ENCODE assay signal across 8 cellular contexts in genomic region chr11:122202161-122202950, GRCh38.
DNase-seq lines count a peak whose midpoint lies in the region; ATAC-seq and TF ChIP-seq lines count a peak whose summit lies in the region.

No MANE protein-coding gene starts in this region.

- POLR2A ChIA-PET in PC-9 (lab: Charles Lee; ENCODE audit: unreplicated experiment) = no interaction called here

- H3K27me3 Mint-ChIP-seq in activated T-helper 17 cell treated with anti-CD3 and anti-CD28 coated beads, Interleukin-2, amount 50 U/mL, for 72 hours = peaks cover 42% of the 10 kb centered on the region
- H3K27me3 Mint-ChIP-seq in natural killer cell (ENCODE audit: low read depth in 2 of 2) = peaks cover 30 to 36% of the 10 kb centered on the region in 2 donors

- no peak overlapping the region for H3K18ac ChIP-seq in neuronal stem cell (ENCODE audit: low read length)

- H3K4me3 Mint-ChIP-seq in activated T-helper 17 cell treated with anti-CD3 and anti-CD28 coated beads, Interleukin-2, amount 50 U/mL, for 72 hours = no peak overlapping the region
- H3K4me3 Mint-ChIP-seq in natural killer cell = no peak overlapping the region

- H3K9ac ChIP-seq in neuronal stem cell (ENCODE audit: low read depth, low read length, poor library complexity) = no peak overlapping the region

- H3K9me3 ChIP-seq in PC-9 (ENCODE audit: insufficient read depth, low read depth) (peaks cover 31% of the 10 kb centered on the region), neuronal stem cell (replicated peaks in 1 of 2; ENCODE audit: control insufficient read depth in 2 of 2, insufficient read depth in 1 of 2, low read depth in 1 of 2, low read length in 2 of 2) (no peaks in the 10 kb centered on the region)

- BruUV-seq in PC-9 (replicated peaks; lab: Mats Ljungman, UMichigan) = TSS peak; percentile 44

- no peaks in the 10 kb centered on the region for H4K20me1 ChIP-seq in PC-9 (ENCODE audit: insufficient read depth)

- H3K27me3 ChIP-seq in PC-9 (ENCODE audit: insufficient read depth, low read depth) (no peaks in the 10 kb centered on the region), neuronal stem cell (ENCODE audit: control insufficient read depth in 3 of 3, insufficient read depth in 3 of 3, low read depth in 1 of 3, low read length in 3 of 3) (no peaks in the 10 kb centered on the region)

- no peaks in the 10 kb centered on the region for H3K36me3 ChIP-seq in PC-9 (ENCODE audit: low read depth)
- H3K36me3 ChIP-seq in neuronal stem cell (replicated peaks in 1 of 2; ENCODE audit: control insufficient read depth in 2 of 2, insufficient read depth in 2 of 2, low read length in 2 of 2) = no peaks in the 10 kb centered on the region

- H3K4me3 ChIP-seq in AG10803 (ENCODE audit: low read length) = peak overlapping the region; percentile 67
- H3K4me3 ChIP-seq in PC-9 = no peak overlapping the region
- no peak overlapping the region for H3K4me3 ChIP-seq in neuronal stem cell (ENCODE audit: low read length in 2 of 2)

- no peak overlapping the region for H2BK5ac ChIP-seq in neuronal stem cell (ENCODE audit: low read length)

- DNase-seq in AG10803 (ENCODE audit: low read depth) (peak; percentile 88), PC-9 (no peak), fibroblast of gingiva (ENCODE audit: low read depth) (peak; percentile 74), neuronal stem cell (ENCODE audit: low spot score) (no peak), T-helper 1 cell (no peak), natural killer cell (no peak)
- DNase-seq in activated naive CD4-positive, alpha-beta T cell treated with Interleukin-2 at 50 U/mL for 16 hours = no peak

- H3K23ac ChIP-seq in neuronal stem cell (ENCODE audit: low read depth, low read length, poor library complexity) = no peak overlapping the region

- no peak overlapping the region for H3K14ac ChIP-seq in neuronal stem cell (ENCODE audit: low read length)

- H3K79me1 ChIP-seq in neuronal stem cell (ENCODE audit: low read depth, low read length) = no peaks in the 10 kb centered on the region

- no peaks in the 10 kb centered on the region for H3K9me3 Mint-ChIP-seq in activated T-helper 17 cell treated with anti-CD3 and anti-CD28 coated beads, Interleukin-2, amount 50 U/mL, for 72 hours
- H3K9me3 Mint-ChIP-seq in natural killer cell = no peaks in the 10 kb centered on the region

- no peak overlapping the region for H3K27ac Mint-ChIP-seq in activated T-helper 17 cell treated with anti-CD3 and anti-CD28 coated beads, Interleukin-2, amount 50 U/mL, for 72 hours
- H3K27ac Mint-ChIP-seq in natural killer cell = no peak overlapping the region

- H3K27ac ChIP-seq in PC-9 (no peak overlapping the region), neuronal stem cell (replicated peaks; ENCODE audit: low read length) (no peak overlapping the region)

- H4K8ac ChIP-seq in neuronal stem cell (ENCODE audit: low read depth, low read length) = no peak overlapping the region

- H2AK5ac ChIP-seq in neuronal stem cell (ENCODE audit: low read depth, low read length) = no peak overlapping the region

- H3K36me3 Mint-ChIP-seq in activated T-helper 17 cell treated with anti-CD3 and anti-CD28 coated beads, Interleukin-2, amount 50 U/mL, for 72 hours (ENCODE audit: low read depth) = no peaks in the 10 kb centered on the region
- no peaks in the 10 kb centered on the region for H3K36me3 Mint-ChIP-seq in natural killer cell

- H3F3A ChIP-seq in PC-9 (ENCODE audit: insufficient read depth, low read depth) = peaks cover 13% of the 10 kb centered on the region

- no peak for TF ChIP-seq CTCF in AG10803 (conservative IDR thresholded peaks at IDR 0.05; ENCODE audit: low read length)
- TF ChIP-seq CTCF in PC-9 (conservative IDR thresholded peaks at IDR 0.05) = no peak
- no peak for TF ChIP-seq CTCF in natural killer cell (IDR thresholded peaks at IDR 0.05)

- CTCF ChIA-PET in PC-9 (lab: Charles Lee) = interaction anchor here (0.6 to 1.0 kb wide), 5 partner anchors 37 to 426 kb away, joined by 3 to 7 read pairs (median 5); no protein-coding TSS in a partner anchor

- intact Hi-C loops in PC-9 (cut with micrococcal nuclease; ENCODE audit: unreplicated experiment) = loop anchor here (2.0 to 5.0 kb wide), 3 partner anchors 45 to 180 kb away; no protein-coding TSS in a partner anchor
- intact Hi-C loops in natural killer cell (cut with micrococcal nuclease) = no loop called here

- H3K4me2 ChIP-seq in PC-9 (no peak overlapping the region), neuronal stem cell (ENCODE audit: insufficient read depth, low read length, poor library complexity, severe bottlenecking) (peak overlapping the region; percentile 37)

- no peak overlapping the region for H2BK12ac ChIP-seq in neuronal stem cell (ENCODE audit: low read length)

- peaks cover 13% of the 10 kb centered on the region for H3K4me1 ChIP-seq in PC-9 (replicated peaks; ENCODE audit: insufficient read depth)
- H3K4me1 ChIP-seq in neuronal stem cell (ENCODE audit: control insufficient read depth in 2 of 2, insufficient read depth in 1 of 2, low read depth in 1 of 2, low read length in 2 of 2) = peaks cover 0 to 4% of the 10 kb centered on the region in 2 donors

- H2BK120ac ChIP-seq in neuronal stem cell (ENCODE audit: low read depth, low read length) = no peak overlapping the region

- no peaks in the 10 kb centered on the region for H3K9me2 ChIP-seq in PC-9 (ENCODE audit: insufficient read depth)

- H2AFZ ChIP-seq in PC-9 = no peak overlapping the region
- peak overlapping the region; percentile 73 for H2AFZ ChIP-seq in neuronal stem cell (ENCODE audit: low read length)

- no peaks in the 10 kb centered on the region for H3K79me2 ChIP-seq in PC-9 (ENCODE audit: low read depth)

- H3K4me1 Mint-ChIP-seq in activated T-helper 17 cell treated with anti-CD3 and anti-CD28 coated beads, Interleukin-2, amount 50 U/mL, for 72 hours = no peaks in the 10 kb centered on the region
- peaks cover 0 to 6% of the 10 kb centered on the region in 2 donors for H3K4me1 Mint-ChIP-seq in natural killer cell

- H3K4ac ChIP-seq in neuronal stem cell (ENCODE audit: low read length) = no peak overlapping the region

- H4K91ac ChIP-seq in neuronal stem cell (ENCODE audit: low read depth, low read length, poor library complexity) = no peak overlapping the region

- no peak overlapping the region for H2BK15ac ChIP-seq in neuronal stem cell (ENCODE audit: low read length)

- no peak for ATAC-seq in activated T-helper 17 cell treated with anti-CD3 and anti-CD28 coated beads, Interleukin-2, amount 50 U/mL, for 72 hours (replicated peaks)
- ATAC-seq in natural killer cell = no peak

- no CpG with 5 or more reads among the region's 16 CpGs for WGBS in neuronal stem cell (ENCODE audit: extremely low coverage in 2 of 2, insufficient read length in 2 of 2, insufficient replicate concordance in 1 of 2), 2 donors

Comparison
In these comparisons a context has a peak if more than half of its experiments do, and no peak if none do; other contexts are left out.
1. DNase-seq: peak in AG10803 (single experiment) and fibroblast of gingiva (single experiment); none in PC-9 (0 of 2), neuronal stem cell (single experiment), T-helper 1 cell (0 of 5), activated naive CD4-positive, alpha-beta T cell treated with Interleukin-2 at 50 U/mL for 16 hours (single experiment) and natural killer cell (single experiment).